Comparison of ENCODE assay signal across 16 cellular contexts in genomic region chr5:151137067-151137825, GRCh38. TPM values are rescaled to one million over a fixed set of nuclear protein-coding genes. Genes with fewer than 3 reads are reported as not detected.
DNase-seq lines count a peak whose midpoint lies in the region; ATAC-seq and TF ChIP-seq lines count a peak whose summit lies in the region.
"Had no signal": no experiment of that assay in that cellular context is flagged by ENCODE, and none has a peak within 500 bp of the region (broad histone marks: within the 10 kb centered on the region; RNA-seq: fewer than 3 reads in every experiment).

No MANE protein-coding gene starts in this region.

- CTCF ChIA-PET in CD4-positive, alpha-beta T cell (lab: Charles Lee), result interaction anchor here (1.6 to 4.2 kb wide), 2 partner anchors 11 to 28 kb away, joined by 5 to 21 read pairs; no protein-coding TSS in a partner anchor

- no peaks in the 10 kb centered on the region for H3K9me3 ChIP-seq in CD4-positive, alpha-beta T cell (ENCODE audit: control insufficient read depth, low read length)
- H3K9me3 ChIP-seq in DND-41 (ENCODE audit: insufficient read depth, low read length, severe bottlenecking) (no peaks in the 10 kb centered on the region), heart right ventricle (no peaks in the 10 kb centered on the region)
- H3K9me3 ChIP-seq: thoracic aorta had no signal

- H4K20me1 ChIP-seq in DND-41 (ENCODE audit: insufficient read depth, low read length), result peaks cover 22% of the 10 kb centered on the region

- H3K4me1 ChIP-seq in DND-41 (ENCODE audit: insufficient read depth, low read length), result no peaks in the 10 kb centered on the region
- peaks cover 12 to 46% (median 21%) of the 10 kb centered on the region in 9 donors for H3K4me1 ChIP-seq in heart right ventricle

- POLR2A ChIA-PET in CD4-positive, alpha-beta T cell (lab: Charles Lee), result interaction anchor here (1.0 to 2.2 kb wide), 2 partner anchors 13 kb away, joined by 3 to 4 read pairs; no protein-coding TSS in a partner anchor
- POLR2A ChIA-PET in naive thymus-derived CD8-positive, alpha-beta T cell (lab: Charles Lee), result interaction anchor here (1.0 to 10.0 kb wide), 3 partner anchors 8 to 16 kb away, joined by 4 to 185 read pairs (median 5); partner anchors contain the start of gene ANXA6

- H3K4me1 Mint-ChIP-seq in CD4-positive, alpha-beta T cell (ENCODE audit: low read depth), result peaks cover 92% of the 10 kb centered on the region
- peaks cover 62% of the 10 kb centered on the region for H3K4me1 Mint-ChIP-seq in activated T-helper 1 cell treated with anti-CD3 and anti-CD28 coated beads, Interleukin-12 subunit alpha, Interleukin-12 subunit beta, Interleukin-2, Interleukin-4 antibody, amounts not matched to agents 30 ng/mL and 10 ng/mL and 1 ng/mL, durations not matched to agents 14 hours and 24 hours and 36 hours (ENCODE audit: low read depth)
- H3K4me1 Mint-ChIP-seq in naive thymus-derived CD8-positive, alpha-beta T cell, result peaks cover 53 to 98% (median 94%) of the 10 kb centered on the region in 4 donors

- H3K9me3 Mint-ChIP-seq in CD4-positive, alpha-beta T cell, result no peaks in the 10 kb centered on the region
- H3K9me3 Mint-ChIP-seq in activated T-helper 1 cell treated with anti-CD3 and anti-CD28 coated beads, Interleukin-12 subunit alpha, Interleukin-12 subunit beta, Interleukin-2, Interleukin-4 antibody, amounts not matched to agents 30 ng/mL and 10 ng/mL and 1 ng/mL, durations not matched to agents 14 hours and 24 hours and 36 hours, result no peaks in the 10 kb centered on the region
- no peaks in the 10 kb centered on the region for H3K9me3 Mint-ChIP-seq in naive thymus-derived CD8-positive, alpha-beta T cell
- H3K9me3 Mint-ChIP-seq: H9 had no signal

- peaks cover 91% of the 10 kb centered on the region for H3K36me3 Mint-ChIP-seq in CD4-positive, alpha-beta T cell (ENCODE audit: low read depth)
- H3K36me3 Mint-ChIP-seq in activated T-helper 1 cell treated with anti-CD3 and anti-CD28 coated beads, Interleukin-12 subunit alpha, Interleukin-12 subunit beta, Interleukin-2, Interleukin-4 antibody, amounts not matched to agents 30 ng/mL and 10 ng/mL and 1 ng/mL, durations not matched to agents 14 hours and 24 hours and 36 hours (ENCODE audit: low read depth), result peaks cover 65% of the 10 kb centered on the region
- H3K36me3 Mint-ChIP-seq in naive thymus-derived CD8-positive, alpha-beta T cell, result peaks cover 19 to 83% (median 51%) of the 10 kb centered on the region in 3 donors

- no peaks in the 10 kb centered on the region for H3K27me3 Mint-ChIP-seq in CD4-positive, alpha-beta T cell
- H3K27me3 Mint-ChIP-seq in activated T-helper 1 cell treated with anti-CD3 and anti-CD28 coated beads, Interleukin-12 subunit alpha, Interleukin-12 subunit beta, Interleukin-2, Interleukin-4 antibody, amounts not matched to agents 30 ng/mL and 10 ng/mL and 1 ng/mL, durations not matched to agents 14 hours and 24 hours and 36 hours (ENCODE audit: insufficient read depth), result no peaks in the 10 kb centered on the region
- no peaks in the 10 kb centered on the region for H3K27me3 Mint-ChIP-seq in naive thymus-derived CD8-positive, alpha-beta T cell

- H3K27ac ChIP-seq in CD4-positive, alpha-beta T cell (ENCODE audit: low read depth, low read length), result peak overlapping the region; percentile 34
- no peak overlapping the region for H3K27ac ChIP-seq in DND-41 (ENCODE audit: low read length)
- H3K27ac ChIP-seq in heart right ventricle, result no peak overlapping the region
- H3K27ac ChIP-seq: HL-60, thoracic aorta had no signal

- 87 to 95% methylated on average over 10 of the region's 10 CpGs for WGBS in heart right ventricle, 2 donors

- peak overlapping the region; percentile 91 for H3K27ac Mint-ChIP-seq in CD4-positive, alpha-beta T cell
- H3K27ac Mint-ChIP-seq in activated T-helper 1 cell treated with anti-CD3 and anti-CD28 coated beads, Interleukin-12 subunit alpha, Interleukin-12 subunit beta, Interleukin-2, Interleukin-4 antibody, amounts not matched to agents 30 ng/mL and 10 ng/mL and 1 ng/mL, durations not matched to agents 14 hours and 24 hours and 36 hours, result peak overlapping the region; percentile 59
- peak overlapping the region; percentile 65 to 99 (median 92) for H3K27ac Mint-ChIP-seq in naive thymus-derived CD8-positive, alpha-beta T cell
- H3K27ac Mint-ChIP-seq: H9 had no signal

- H3K36me3 ChIP-seq in DND-41 (ENCODE audit: insufficient read depth, low read length) (peaks cover 95% of the 10 kb centered on the region), heart right ventricle (peaks cover 0 to 99% (median 69%) of the 10 kb centered on the region in 9 donors)

- H3K9ac ChIP-seq in DND-41 (ENCODE audit: low read depth, low read length), result no peak overlapping the region

- TF ChIP-seq CTCF in CD4-positive, alpha-beta T cell (IDR thresholded peaks at IDR 0.05), result no peak
- TF ChIP-seq CTCF in DND-41 (IDR thresholded peaks at IDR 0.05; ENCODE audit: borderline replicate concordance, extremely low read depth, low read length, poor library complexity, severe bottlenecking) (peak; percentile 9), heart right ventricle (IDR thresholded peaks at IDR 0.05) (no peak)

- H3K4me3 ChIP-seq in DND-41 (ENCODE audit: low read depth in 1 of 2, low read length in 2 of 2), result no peak overlapping the region
- H3K4me3 ChIP-seq in heart right ventricle, result no peak overlapping the region
- H3K4me3 ChIP-seq: thoracic aorta had no signal

- DNase-seq in CD4-positive, alpha-beta T cell, result no peak
- DNase-seq in DND-41, result no peak
- no peak for DNase-seq in activated T-helper 1 cell treated with anti-CD3 and anti-CD28 coated beads, Interleukin-12 subunit alpha, Interleukin-12 subunit beta, Interleukin-2, Interleukin-4 antibody, amounts not matched to agents 30 ng/mL and 10 ng/mL and 1 ng/mL, durations not matched to agents 14 hours and 24 hours and 36 hours (ENCODE audit: low spot score)
- no peak for DNase-seq in naive thymus-derived CD8-positive, alpha-beta T cell
- DNase-seq in heart right ventricle, result no peak
- DNase-seq: activated effector memory CD4-positive, alpha-beta T cell treated with anti-CD3 and anti-CD28 coated beads, Interleukin-2, amount 50 U/mL, for 16 hours; H9; IMR-90; midbrain; NCI-H69; SHP77; stimulated activated CD8-positive, alpha-beta memory T cell treated with anti-CD3 and anti-CD28 coated beads, Interleukin-4, amount 100 ng/mL, for 48 hours had no signal

- ATAC-seq in CD4-positive, alpha-beta T cell (ENCODE audit: poor library complexity), result no peak
- ATAC-seq in DND-41 (ENCODE audit: insufficient read depth, low read depth), result no peak
- ATAC-seq in naive thymus-derived CD8-positive, alpha-beta T cell, result no peak
- no peak for ATAC-seq in heart right ventricle
- ATAC-seq in HG03521 (IDR thresholded peaks at IDR 0.05; ENCODE audit: unreplicated experiment), result no peak
- no peak for ATAC-seq in GM18868 (IDR thresholded peaks at IDR 0.05; ENCODE audit: unreplicated experiment)

- no peak overlapping the region for H3K4me2 ChIP-seq in DND-41 (ENCODE audit: insufficient read depth, low read length)

- no peaks in the 10 kb centered on the region for H3K27me3 ChIP-seq in CD4-positive, alpha-beta T cell (ENCODE audit: control insufficient read depth, insufficient read depth, low read length)
- no peaks in the 10 kb centered on the region for H3K27me3 ChIP-seq in DND-41 (ENCODE audit: insufficient read depth, low read length, poor library complexity)
- H3K27me3 ChIP-seq in heart right ventricle, result no peaks in the 10 kb centered on the region

- intact Hi-C loops in CD4-positive, alpha-beta T cell (cut with DNase I, micrococcal nuclease), result no loop called here
- intact Hi-C loops in activated T-helper 1 cell treated with anti-CD3 and anti-CD28 coated beads, Interleukin-12 subunit alpha, Interleukin-12 subunit beta, Interleukin-2, Interleukin-4 antibody, amounts not matched to agents 30 ng/mL and 10 ng/mL and 1 ng/mL, durations not matched to agents 14 hours and 24 hours and 36 hours (cut with micrococcal nuclease), result no loop called here
- intact Hi-C loops in heart right ventricle (cut with DNase I), result no loop called here

- H3K4me3 Mint-ChIP-seq in CD4-positive, alpha-beta T cell, result no peak overlapping the region
- no peak overlapping the region for H3K4me3 Mint-ChIP-seq in activated T-helper 1 cell treated with anti-CD3 and anti-CD28 coated beads, Interleukin-12 subunit alpha, Interleukin-12 subunit beta, Interleukin-2, Interleukin-4 antibody, amounts not matched to agents 30 ng/mL and 10 ng/mL and 1 ng/mL, durations not matched to agents 14 hours and 24 hours and 36 hours
- H3K4me3 Mint-ChIP-seq in naive thymus-derived CD8-positive, alpha-beta T cell, result peak overlapping the region in 2 of 10 donors; percentile 24 to 28
- H3K4me3 Mint-ChIP-seq: H9 had no signal

- peaks cover 6% of the 10 kb centered on the region; the same call in 1 of the 2 replicates for H3K79me2 ChIP-seq in DND-41 (ENCODE audit: insufficient read depth, low read length)

- no peak overlapping the region for H2AFZ ChIP-seq in DND-41 (ENCODE audit: low read depth, low read length)

RNA-seq across cellular contexts. Expression of gene ANXA6, which starts 20.3 kb away (rescaled TPM):
- 100 to 1,000 TPM; 108 to 130 TPM for total RNA-seq in CD4-positive, alpha-beta T cell
- total RNA-seq in activated T-helper 1 cell treated with anti-CD3 and anti-CD28 coated beads, Interleukin-12 subunit alpha, Interleukin-12 subunit beta, Interleukin-2, Interleukin-4 antibody, amounts not matched to agents 30 ng/mL and 10 ng/mL and 1 ng/mL, durations not matched to agents 14 hours and 24 hours and 36 hours, result 286 and 301 TPM in 2 replicates
- total RNA-seq in naive thymus-derived CD8-positive, alpha-beta T cell, result 100 to 1,000 TPM; 334 to 359 TPM
- polyA plus RNA-seq in naive thymus-derived CD8-positive, alpha-beta T cell, result 100 to 1,000 TPM; 242 to 318 (median 254) TPM
- total RNA-seq in heart right ventricle, result 100 to 1,000 TPM; 182 to 275 (median 219) TPM
- 100 to 1,000 TPM; 137 to 162 TPM for polyA plus RNA-seq in heart right ventricle

RNA-seq across cellular contexts. Expression of gene TNIP1, which starts 56.4 kb away (rescaled TPM):
- 100 to 1,000 TPM; 110 to 115 TPM for total RNA-seq in CD4-positive, alpha-beta T cell
- 287 and 304 TPM in 2 replicates for total RNA-seq in activated T-helper 1 cell treated with anti-CD3 and anti-CD28 coated beads, Interleukin-12 subunit alpha, Interleukin-12 subunit beta, Interleukin-2, Interleukin-4 antibody, amounts not matched to agents 30 ng/mL and 10 ng/mL and 1 ng/mL, durations not matched to agents 14 hours and 24 hours and 36 hours
- total RNA-seq in naive thymus-derived CD8-positive, alpha-beta T cell, result 100 to 1,000 TPM; 138 to 140 TPM
- 10 to 100 TPM; 25.6 to 37.5 (median 29.8) TPM for polyA plus RNA-seq in naive thymus-derived CD8-positive, alpha-beta T cell
- total RNA-seq in heart right ventricle, result 100 to 1,000 TPM; 113 to 130 (median 125) TPM
- polyA plus RNA-seq in heart right ventricle, result 10 to 100 TPM; 63.8 to 78.1 TPM
